In the genomic region with DNA sequence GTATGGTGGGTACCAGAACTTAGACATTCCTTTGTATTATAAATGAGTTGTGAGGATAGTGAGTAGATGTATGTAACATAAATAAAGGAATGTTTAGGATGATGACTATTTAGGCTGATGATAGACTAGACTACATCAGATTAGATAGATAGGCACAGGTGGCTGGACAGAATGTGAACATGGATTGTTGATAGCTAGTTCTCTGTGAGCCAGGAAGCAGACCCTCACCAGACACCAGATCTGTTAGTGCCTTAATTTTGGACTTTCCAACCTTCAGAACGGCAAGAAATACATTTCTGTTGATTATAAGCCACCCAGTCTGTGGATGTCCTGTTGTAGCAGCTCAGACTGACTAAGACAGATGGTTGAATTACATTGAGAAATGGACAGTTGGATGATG, we compare ENCODE assay signal across 20 cellular contexts.
"Had no signal": no experiment of that assay in that cellular context is flagged by ENCODE, and none has a peak within 500 bp of the region (broad histone marks: within the 10 kb centered on the region; RNA-seq: fewer than 3 reads in every experiment).

No MANE protein-coding gene starts in this region.

- H3K9me3 ChIP-seq: esophagus squamous epithelium, left ventricle myocardium inferior, lower lobe of right lung, neutrophil, right atrium auricular region, suprapubic skin, thyroid gland had no signal

- H3K36me3 Mint-ChIP-seq: immature natural killer cell had no signal

- H3K4me2 ChIP-seq: smooth muscle cell had no signal

- H3K36me3 ChIP-seq: esophagus squamous epithelium, left ventricle myocardium inferior, lower lobe of right lung, neutrophil, right atrium auricular region, suprapubic skin, thyroid gland had no signal

- H3K4me3 Mint-ChIP-seq: dendritic cell treated with granulocyte-macrophage colony-stimulating factor and Interleukin-4, amounts not matched to agents 40 ng/mL and 50 ng/mL, for 4 days; effector memory CD8-positive, alpha-beta T cell; immature natural killer cell; memory B cell; naive thymus-derived CD4-positive, alpha-beta T cell; type B pancreatic cell had no signal

- ATAC-seq: effector memory CD8-positive, alpha-beta T cell; foreskin keratinocyte; left cardiac atrium; lower lobe of right lung; naive thymus-derived CD4-positive, alpha-beta T cell; stimulated activated naive CD8-positive, alpha-beta T cell treated with anti-CD3 and anti-CD28 coated beads, Interleukin-15, Interleukin-2, amounts not matched to agents 100 U/mL and 50 U/mL, for 24 hours had no signal

- H3K27ac ChIP-seq: epithelial cell of prostate, foreskin keratinocyte, left ventricle myocardium inferior, lower lobe of right lung, neutrophil, right atrium auricular region, suprapubic skin, thyroid gland had no signal

- H3K4me3 ChIP-seq: esophagus squamous epithelium, left ventricle myocardium inferior, lower lobe of right lung, right atrium auricular region, smooth muscle cell, suprapubic skin, thyroid gland had no signal

- H3K27me3 ChIP-seq: esophagus squamous epithelium, foreskin keratinocyte, right atrium auricular region, suprapubic skin, thyroid gland had no signal

- H3K27me3 Mint-ChIP-seq: dendritic cell treated with granulocyte-macrophage colony-stimulating factor and Interleukin-4, amounts not matched to agents 40 ng/mL and 50 ng/mL, for 4 days; effector memory CD8-positive, alpha-beta T cell; memory B cell; naive thymus-derived CD4-positive, alpha-beta T cell; type B pancreatic cell had no signal

- H3K27ac Mint-ChIP-seq: dendritic cell treated with granulocyte-macrophage colony-stimulating factor and Interleukin-4, amounts not matched to agents 40 ng/mL and 50 ng/mL, for 4 days; effector memory CD8-positive, alpha-beta T cell; immature natural killer cell; memory B cell; naive thymus-derived CD4-positive, alpha-beta T cell; type B pancreatic cell had no signal

- DNase-seq: effector memory CD8-positive, alpha-beta T cell; esophagus squamous epithelium; foreskin keratinocyte; immature natural killer cell; left cardiac atrium; left ventricle myocardium inferior; lower lobe of right lung; midbrain; naive thymus-derived CD4-positive, alpha-beta T cell; stimulated activated CD4-positive, alpha-beta T cell treated with anti-CD3 and anti-CD28 coated beads, Interleukin-2, amount 100 ng/mL, for 48 hours; stimulated activated naive CD8-positive, alpha-beta T cell treated with anti-CD3 and anti-CD28 coated beads, Interleukin-15, Interleukin-2, amounts not matched to agents 100 U/mL and 50 U/mL, for 24 hours; thyroid gland had no signal
